12 cellular contexts compared by ENCODE assay signal in the genomic region with DNA sequence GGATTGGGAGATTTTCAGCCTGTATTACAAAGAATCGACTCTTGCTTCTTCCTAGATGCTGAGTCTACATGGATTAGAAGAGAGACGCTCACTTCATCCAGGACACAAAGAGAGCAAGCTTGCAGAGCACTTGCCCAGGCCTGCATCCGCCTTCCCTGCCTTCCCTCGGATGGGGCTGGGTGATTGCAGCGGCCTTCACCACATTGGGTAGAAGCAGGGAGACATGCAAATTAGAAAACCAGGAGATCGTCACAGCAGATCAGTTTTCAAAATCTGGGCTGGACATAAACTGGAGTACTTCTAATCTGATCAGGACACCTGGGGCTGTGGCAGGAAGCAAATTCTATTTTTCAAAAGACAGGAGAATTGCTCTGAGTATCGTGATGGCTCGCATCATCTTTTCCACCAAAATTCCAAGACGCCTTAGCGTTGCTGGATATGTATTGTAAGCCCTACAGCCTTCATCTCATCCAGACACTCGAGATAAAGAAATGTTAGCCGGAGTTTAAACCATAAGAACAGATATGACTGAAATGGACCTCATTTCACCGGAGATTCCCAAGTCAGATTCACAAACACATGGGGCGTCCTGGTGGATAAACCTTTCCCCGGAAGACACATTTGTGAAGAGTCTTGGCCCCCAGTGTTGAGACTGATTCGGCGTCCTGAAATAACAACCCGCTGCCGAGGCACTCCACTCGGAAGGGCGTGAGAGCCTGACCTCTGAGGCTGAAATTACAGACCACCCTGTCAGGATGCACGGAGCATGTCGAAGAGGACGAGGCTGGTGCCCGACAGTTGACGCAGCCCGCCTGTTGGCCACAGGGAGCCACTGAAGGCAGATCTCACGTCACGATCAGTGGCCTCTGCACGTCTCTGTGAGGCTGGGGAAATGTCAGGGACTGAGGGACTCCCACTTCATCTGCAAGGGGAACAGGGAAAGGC.
DNase-seq lines count a peak whose midpoint lies in the region; ATAC-seq and TF ChIP-seq lines count a peak whose summit lies in the region.
"Had no signal": no experiment of that assay in that cellular context is flagged by ENCODE, and none has a peak within 500 bp of the region (broad histone marks: within the 10 kb centered on the region; RNA-seq: fewer than 3 reads in every experiment).

No MANE protein-coding gene starts in this region.

- intact Hi-C loops in activated CD4-positive, alpha-beta T cell treated with anti-CD3 and anti-CD28 coated beads, Interleukin-2, amount 10 ng/mL, durations not matched to agents 24 days and 14 days (cut with micrococcal nuclease), result no loop called here

- no peaks in the 10 kb centered on the region for H3K27me3 Mint-ChIP-seq in osteocyte (ENCODE audit: unreplicated experiment)
- no peaks in the 10 kb centered on the region for H3K27me3 Mint-ChIP-seq in activated CD4-positive, alpha-beta T cell treated with anti-CD3 and anti-CD28 coated beads, Interleukin-2, amount 10 ng/mL, durations not matched to agents 24 days and 14 days

- H3K36me3 ChIP-seq in HEK293 (ENCODE audit: control insufficient read depth in 2 of 2, insufficient read depth in 1 of 2, low read length in 2 of 2), result no peaks in the 10 kb centered on the region

- CTCF ChIA-PET in HEK293 (lab: Yijun Ruan, JAX) (no interaction called here), GM10248 (lab: Yijun Ruan, JAX) (interaction anchor here (1.5 kb wide), 1 partner anchor 10 kb away, joined by 5 read pairs; no protein-coding TSS in a partner anchor)

- no peak overlapping the region for H3K27ac ChIP-seq in HEK293 (ENCODE audit: extremely low read depth, low read depth, low read length)
- peak overlapping the region; percentile 64 for H3K27ac ChIP-seq in epithelial cell of prostate

- H3K4me3 Mint-ChIP-seq in osteocyte (ENCODE audit: unreplicated experiment), result no peak overlapping the region
- no peak overlapping the region for H3K4me3 Mint-ChIP-seq in activated CD4-positive, alpha-beta T cell treated with anti-CD3 and anti-CD28 coated beads, Interleukin-2, amount 10 ng/mL, durations not matched to agents 24 days and 14 days

- peaks cover 3% of the 10 kb centered on the region for H3K4me1 ChIP-seq in HEK293 (ENCODE audit: control insufficient read depth, insufficient read depth, low read length)

- no peaks in the 10 kb centered on the region for H3K36me3 Mint-ChIP-seq in osteocyte (ENCODE audit: unreplicated experiment)
- H3K36me3 Mint-ChIP-seq in activated CD4-positive, alpha-beta T cell treated with anti-CD3 and anti-CD28 coated beads, Interleukin-2, amount 10 ng/mL, durations not matched to agents 24 days and 14 days (ENCODE audit: low read depth), result no peaks in the 10 kb centered on the region

- H3K4me3 ChIP-seq in HEK293 (ENCODE audit: low read depth, low read length), result no peak overlapping the region

- ATAC-seq in HG03159 (IDR thresholded peaks at IDR 0.05; ENCODE audit: unreplicated experiment), result no peak

- DNase-seq in NCI-H2227 (lab: John Stamatoyannopoulos, UW; ENCODE audit: unreplicated experiment) (peak; percentile 67), epithelial cell of prostate (ENCODE audit: low read depth, low spot score) (peak; percentile 75), osteocyte (ENCODE audit: extremely low spot score, unreplicated experiment) (no peak), GOT3 (lab: John Stamatoyannopoulos, UW) (no peak), GM10248 (ENCODE audit: extremely low spot score) (no peak)
- no peak for DNase-seq in activated CD4-positive, alpha-beta T cell treated with anti-CD3 and anti-CD28 coated beads, Interleukin-2, amount 10 ng/mL, durations not matched to agents 24 days and 14 days
- DNase-seq: amniotic stem cell; NCI-H446; stimulated activated CD4-positive, alpha-beta T cell treated with anti-CD3 and anti-CD28 coated beads, Interleukin-12 subunit alpha, Interleukin-12 subunit beta, amount 100 ng/mL, for 4 hours; substantia nigra had no signal

- POLR2A ChIA-PET in HEK293 (lab: Yijun Ruan, JAX) (no interaction called here), GM10248 (lab: Yijun Ruan, JAX) (no interaction called here)

- no peaks in the 10 kb centered on the region for H3K9me3 ChIP-seq in HEK293 (ENCODE audit: control insufficient read depth, insufficient read depth, low read depth, low read length)

- H3K9me3 Mint-ChIP-seq in osteocyte (ENCODE audit: unreplicated experiment), result no peaks in the 10 kb centered on the region
- H3K9me3 Mint-ChIP-seq in activated CD4-positive, alpha-beta T cell treated with anti-CD3 and anti-CD28 coated beads, Interleukin-2, amount 10 ng/mL, durations not matched to agents 24 days and 14 days, result no peaks in the 10 kb centered on the region

- H3K27ac Mint-ChIP-seq in osteocyte (ENCODE audit: unreplicated experiment), result peak overlapping the region; percentile 74
- no peak overlapping the region for H3K27ac Mint-ChIP-seq in activated CD4-positive, alpha-beta T cell treated with anti-CD3 and anti-CD28 coated beads, Interleukin-2, amount 10 ng/mL, durations not matched to agents 24 days and 14 days

- peaks cover 39% of the 10 kb centered on the region for H3K4me1 Mint-ChIP-seq in osteocyte (ENCODE audit: unreplicated experiment)
- no peaks in the 10 kb centered on the region for H3K4me1 Mint-ChIP-seq in activated CD4-positive, alpha-beta T cell treated with anti-CD3 and anti-CD28 coated beads, Interleukin-2, amount 10 ng/mL, durations not matched to agents 24 days and 14 days

- TF ChIP-seq CTCF in HEK293 (tag by site-specific recombination; IDR thresholded peaks at IDR 0.05) (no peak), osteocyte (IDR thresholded peaks at IDR 0.05) (no peak), GM10248 (IDR thresholded peaks at IDR 0.05; ENCODE audit: control extremely low read depth, extremely low read depth, low read depth, missing control alignments) (no peak)

TF ChIP-seq in HEK293, 187 proteins besides CTCF, POLR2A, EP300 and RAD21 (continues in another document):
- peak; percentile 67; the same call in 1 of the 2 replicates for TF ChIP-seq TRIM28 (IDR thresholded peaks at IDR 0.05; ENCODE audit: borderline replicate concordance, low read length)
- TF ChIP-seq ZBTB7A (tag by site-specific recombination; IDR thresholded peaks at IDR 0.05; ENCODE audit: low read depth), result no peak
- no peak for TF ChIP-seq ZNF626 (tag by site-specific recombination; IDR thresholded peaks at IDR 0.05)
- no peak for TF ChIP-seq KLF7 (tag by site-specific recombination; IDR thresholded peaks at IDR 0.05; ENCODE audit: borderline replicate concordance)
- TF ChIP-seq EGR2 (tag by site-specific recombination; IDR thresholded peaks at IDR 0.05; ENCODE audit: low read depth), result no peak
- no peak for TF ChIP-seq ZIC2 (tag by site-specific recombination; IDR thresholded peaks at IDR 0.05)
- TF ChIP-seq GLI2 (tag by site-specific recombination; IDR thresholded peaks at IDR 0.05; ENCODE audit: borderline replicate concordance, low read depth), result no peak
- TF ChIP-seq, protein P1, sequence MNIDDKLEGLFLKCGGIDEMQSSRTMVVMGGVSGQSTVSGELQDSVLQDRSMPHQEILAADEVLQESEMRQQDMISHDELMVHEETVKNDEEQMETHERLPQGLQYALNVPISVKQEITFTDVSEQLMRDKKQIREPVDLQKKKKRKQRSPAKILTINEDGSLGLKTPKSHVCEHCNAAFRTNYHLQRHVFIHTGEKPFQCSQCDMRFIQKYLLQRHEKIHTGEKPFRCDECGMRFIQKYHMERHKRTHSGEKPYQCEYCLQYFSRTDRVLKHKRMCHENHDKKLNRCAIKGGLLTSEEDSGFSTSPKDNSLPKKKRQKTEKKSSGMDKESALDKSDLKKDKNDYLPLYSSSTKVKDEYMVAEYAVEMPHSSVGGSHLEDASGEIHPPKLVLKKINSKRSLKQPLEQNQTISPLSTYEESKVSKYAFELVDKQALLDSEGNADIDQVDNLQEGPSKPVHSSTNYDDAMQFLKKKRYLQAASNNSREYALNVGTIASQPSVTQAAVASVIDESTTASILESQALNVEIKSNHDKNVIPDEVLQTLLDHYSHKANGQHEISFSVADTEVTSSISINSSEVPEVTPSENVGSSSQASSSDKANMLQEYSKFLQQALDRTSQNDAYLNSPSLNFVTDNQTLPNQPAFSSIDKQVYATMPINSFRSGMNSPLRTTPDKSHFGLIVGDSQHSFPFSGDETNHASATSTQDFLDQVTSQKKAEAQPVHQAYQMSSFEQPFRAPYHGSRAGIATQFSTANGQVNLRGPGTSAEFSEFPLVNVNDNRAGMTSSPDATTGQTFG (tag by site-specific recombination; IDR thresholded peaks at IDR 0.05; ENCODE audit: borderline replicate concordance), result no peak
- no peak for TF ChIP-seq ZNF138 (tag by site-specific recombination; IDR thresholded peaks at IDR 0.05; ENCODE audit: borderline replicate concordance)
- TF ChIP-seq SCRT1 (tag by site-specific recombination; IDR thresholded peaks at IDR 0.05; ENCODE audit: borderline replicate concordance), result no peak
- TF ChIP-seq ZNF596 (tag by site-specific recombination; IDR thresholded peaks at IDR 0.05), result no peak
- no peak for TF ChIP-seq ZNF223 (tag by site-specific recombination; IDR thresholded peaks at IDR 0.05)
- no peak for TF ChIP-seq BCL11A (tag by site-specific recombination; IDR thresholded peaks at IDR 0.05; ENCODE audit: low read depth)
- TF ChIP-seq ZNF654 (tag by site-specific recombination; IDR thresholded peaks at IDR 0.05; ENCODE audit: low read depth), result no peak
- TF ChIP-seq, protein P2, sequence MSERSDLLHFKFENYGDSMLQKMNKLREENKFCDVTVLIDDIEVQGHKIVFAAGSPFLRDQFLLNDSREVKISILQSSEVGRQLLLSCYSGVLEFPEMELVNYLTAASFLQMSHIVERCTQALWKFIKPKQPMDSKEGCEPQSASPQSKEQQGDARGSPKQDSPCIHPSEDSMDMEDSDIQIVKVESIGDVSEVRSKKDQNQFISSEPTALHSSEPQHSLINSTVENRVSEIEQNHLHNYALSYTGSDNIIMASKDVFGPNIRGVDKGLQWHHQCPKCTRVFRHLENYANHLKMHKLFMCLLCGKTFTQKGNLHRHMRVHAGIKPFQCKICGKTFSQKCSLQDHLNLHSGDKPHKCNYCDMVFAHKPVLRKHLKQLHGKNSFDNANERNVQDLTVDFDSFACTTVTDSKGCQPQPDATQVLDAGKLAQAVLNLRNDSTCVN (tag by site-specific recombination; optimal IDR thresholded peaks at IDR 0.05), result no peak
- no peak; the same call in 1 of the 2 replicates for TF ChIP-seq ZNF629 (tag by site-specific recombination; IDR thresholded peaks at IDR 0.05)
- peak; percentile 66 for TF ChIP-seq ZNF10 (tag by site-specific recombination; IDR thresholded peaks at IDR 0.05)
- TF ChIP-seq ZBTB48 (tag by site-specific recombination; IDR thresholded peaks at IDR 0.05), result no peak

Comparison
In these comparisons a context has a peak if more than half of its experiments do, and no peak if none do; other contexts are left out.
1. DNase-seq: peak in NCI-H2227 (single experiment) and epithelial cell of prostate (single experiment); none in osteocyte (single experiment), GOT3 (single experiment), activated CD4-positive, alpha-beta T cell treated with anti-CD3 and anti-CD28 coated beads, Interleukin-2, amount 10 ng/mL, durations not matched to agents 24 days and 14 days (single experiment) and GM10248 (single experiment).